ENCODE assay signal across 19 cellular contexts in genomic region chr9:96202971-96203780, GRCh38.
DNase-seq lines count a peak whose midpoint lies in the region; ATAC-seq and TF ChIP-seq lines count a peak whose summit lies in the region.
"Had no signal": no experiment of that assay in that cellular context is flagged by ENCODE, and none has a peak within 500 bp of the region (broad histone marks: within the 10 kb centered on the region; RNA-seq: fewer than 3 reads in every experiment).

No MANE protein-coding gene starts in this region.

- peaks cover 2 to 9% of the 10 kb centered on the region in 2 donors for H3K27me3 Mint-ChIP-seq in natural killer cell (ENCODE audit: low read depth in 2 of 2)
- peaks cover 5 to 11% of the 10 kb centered on the region in 2 donors for H3K27me3 Mint-ChIP-seq in natural killer cell treated with Interleukin-12 subunit alpha and Interleukin-12 subunit beta and Interleukin-15 and Interleukin-18, amount 100 ng/mL, for 72 hours
- H3K27me3 Mint-ChIP-seq in naive thymus-derived CD4-positive, alpha-beta T cell, result peaks cover 0 to 11% (median 4%) of the 10 kb centered on the region in 5 donors
- no peaks in the 10 kb centered on the region for H3K27me3 Mint-ChIP-seq in type B pancreatic cell

- no peaks in the 10 kb centered on the region for H3K9me3 ChIP-seq in hepatocyte (ENCODE audit: low read depth)
- no peaks in the 10 kb centered on the region for H3K9me3 ChIP-seq in naive thymus-derived CD4-positive, alpha-beta T cell (ENCODE audit: control insufficient read depth in 2 of 3, low read length in 3 of 3)
- H3K9me3 ChIP-seq: HAP-1 had no signal

- H3K4me2 ChIP-seq in hepatocyte, result no peak overlapping the region

- 93% methylated on average over 13 of the region's 13 CpGs for WGBS in hepatocyte (ENCODE audit: low lambda C conversion rate, missing lambda C conversion rate)

- no peak for DNase-seq in natural killer cell
- DNase-seq in natural killer cell treated with Interleukin-12 subunit alpha and Interleukin-12 subunit beta and Interleukin-15 and Interleukin-18, amount 100 ng/mL, for 72 hours (ENCODE audit: low spot score), result no peak
- peak; percentile 23 for DNase-seq in NCI-H524 treated with DMSO at 0.1 percent for 48 hours (lab: John Stamatoyannopoulos, UW)
- DNase-seq in hepatocyte (ENCODE audit: low spot score), result no peak
- DNase-seq in naive thymus-derived CD4-positive, alpha-beta T cell, result no peak
- DNase-seq in NCI-H187 (lab: John Stamatoyannopoulos, UW), result no peak
- no peak for DNase-seq in type B pancreatic cell (ENCODE audit: extremely low spot score, unreplicated experiment)
- DNase-seq: AML-193, COR-L47, DMS153, GF-D8, KG1, MV-4-11, NCI-H1417 treated with DMSO at 0.1 percent for 48 hours, NCI-H2029 treated with DMSO at 0.1 percent for 48 hours, NCI-H748 treated with DMSO at 0.1 percent for 48 hours, PC-3 had no signal

- peaks cover 18 to 19% of the 10 kb centered on the region in 2 donors for H3K4me1 Mint-ChIP-seq in natural killer cell
- peaks cover 7 to 17% of the 10 kb centered on the region in 2 donors for H3K4me1 Mint-ChIP-seq in natural killer cell treated with Interleukin-12 subunit alpha and Interleukin-12 subunit beta and Interleukin-15 and Interleukin-18, amount 100 ng/mL, for 72 hours (ENCODE audit: low read depth in 2 of 2)
- peaks cover 0 to 9% (median 0%) of the 10 kb centered on the region in 7 donors for H3K4me1 Mint-ChIP-seq in naive thymus-derived CD4-positive, alpha-beta T cell
- peaks cover 18% of the 10 kb centered on the region for H3K4me1 Mint-ChIP-seq in type B pancreatic cell (ENCODE audit: unreplicated experiment)

- H3K27ac Mint-ChIP-seq in natural killer cell (no peak overlapping the region), type B pancreatic cell (no peak overlapping the region)
- H3K27ac Mint-ChIP-seq in natural killer cell treated with Interleukin-12 subunit alpha and Interleukin-12 subunit beta and Interleukin-15 and Interleukin-18, amount 100 ng/mL, for 72 hours, result no peak overlapping the region
- H3K27ac Mint-ChIP-seq in naive thymus-derived CD4-positive, alpha-beta T cell, result no peak overlapping the region

- H3K79me2 ChIP-seq in hepatocyte, result no peaks in the 10 kb centered on the region

- CTCF ChIA-PET in naive thymus-derived CD4-positive, alpha-beta T cell (lab: Charles Lee), result no interaction called here

- no peak for TF ChIP-seq CTCF in natural killer cell (IDR thresholded peaks at IDR 0.05)
- TF ChIP-seq CTCF in hepatocyte (IDR thresholded peaks at IDR 0.05; ENCODE audit: poor library complexity), result no peak
- TF ChIP-seq CTCF in type B pancreatic cell (conservative IDR thresholded peaks at IDR 0.05), result no peak

- H3K36me3 Mint-ChIP-seq in natural killer cell (no peaks in the 10 kb centered on the region), type B pancreatic cell (no peaks in the 10 kb centered on the region)
- no peaks in the 10 kb centered on the region for H3K36me3 Mint-ChIP-seq in natural killer cell treated with Interleukin-12 subunit alpha and Interleukin-12 subunit beta and Interleukin-15 and Interleukin-18, amount 100 ng/mL, for 72 hours
- peaks cover 0 to 4% (median 0%) of the 10 kb centered on the region in 5 donors for H3K36me3 Mint-ChIP-seq in naive thymus-derived CD4-positive, alpha-beta T cell

- H3K27ac ChIP-seq in hepatocyte, result peak overlapping the region; percentile 59
- H3K27ac ChIP-seq in naive thymus-derived CD4-positive, alpha-beta T cell (ENCODE audit: low read depth, low read length), result no peak overlapping the region

- no peak overlapping the region for H2AFZ ChIP-seq in hepatocyte

- H3K9me3 Mint-ChIP-seq in natural killer cell (no peaks in the 10 kb centered on the region), type B pancreatic cell (no peaks in the 10 kb centered on the region)
- H3K9me3 Mint-ChIP-seq in natural killer cell treated with Interleukin-12 subunit alpha and Interleukin-12 subunit beta and Interleukin-15 and Interleukin-18, amount 100 ng/mL, for 72 hours, result no peaks in the 10 kb centered on the region
- peaks cover 0 to 4% (median 0%) of the 10 kb centered on the region in 11 donors for H3K9me3 Mint-ChIP-seq in naive thymus-derived CD4-positive, alpha-beta T cell

- no peaks in the 10 kb centered on the region for H3K9me2 ChIP-seq in hepatocyte (replicated peaks; ENCODE audit: insufficient read depth)

- peaks cover 4% of the 10 kb centered on the region for H3K4me1 ChIP-seq in hepatocyte (ENCODE audit: insufficient read depth)
- H3K4me1 ChIP-seq in naive thymus-derived CD4-positive, alpha-beta T cell (ENCODE audit: control insufficient read depth in 2 of 2, insufficient read depth in 2 of 2, low read length in 2 of 2), result peaks cover 0 to 15% of the 10 kb centered on the region in 2 donors
- H3K4me1 ChIP-seq: HAP-1 had no signal

- no peaks in the 10 kb centered on the region for H3K27me3 ChIP-seq in hepatocyte
- H3K27me3 ChIP-seq in naive thymus-derived CD4-positive, alpha-beta T cell (ENCODE audit: control insufficient read depth in 2 of 2, insufficient read depth in 2 of 2, low read length in 2 of 2), result no peaks in the 10 kb centered on the region

- H3K36me3 ChIP-seq in hepatocyte (replicated peaks; ENCODE audit: insufficient read depth, low read depth), result no peaks in the 10 kb centered on the region
- H3K36me3 ChIP-seq in naive thymus-derived CD4-positive, alpha-beta T cell (ENCODE audit: control insufficient read depth in 2 of 3, insufficient read depth in 3 of 3, low read length in 3 of 3), result no peaks in the 10 kb centered on the region
- H3K36me3 ChIP-seq: HAP-1 had no signal

- POLR2A ChIA-PET in naive thymus-derived CD4-positive, alpha-beta T cell (lab: Charles Lee), result no interaction called here

- no peak overlapping the region for H3K4me3 ChIP-seq in hepatocyte
- no peak overlapping the region for H3K4me3 ChIP-seq in naive thymus-derived CD4-positive, alpha-beta T cell (ENCODE audit: low read length)
- H3K4me3 ChIP-seq: GM12878, HAP-1 had no signal

- intact Hi-C loops in natural killer cell (cut with micrococcal nuclease), result loop anchor here (10.0 kb wide), 1 partner anchor 1418 kb away; no protein-coding TSS in a partner anchor
- intact Hi-C loops in naive thymus-derived CD4-positive, alpha-beta T cell (cut with micrococcal nuclease), result no loop called here

- H3K4me3 Mint-ChIP-seq in natural killer cell (peak overlapping the region; percentile 0), type B pancreatic cell (no peak overlapping the region)
- H3K4me3 Mint-ChIP-seq in natural killer cell treated with Interleukin-12 subunit alpha and Interleukin-12 subunit beta and Interleukin-15 and Interleukin-18, amount 100 ng/mL, for 72 hours, result no peak overlapping the region
- H3K4me3 Mint-ChIP-seq in naive thymus-derived CD4-positive, alpha-beta T cell, result peak overlapping the region in 1 of 10 donors; percentile 46

- H4K20me1 ChIP-seq in hepatocyte (ENCODE audit: insufficient read depth, poor library complexity, severe bottlenecking), result no peaks in the 10 kb centered on the region

- ATAC-seq in natural killer cell, result no peak
- ATAC-seq in natural killer cell treated with Interleukin-12 subunit alpha and Interleukin-12 subunit beta and Interleukin-15 and Interleukin-18, amount 100 ng/mL, for 72 hours, result no peak
- no peak for ATAC-seq in naive thymus-derived CD4-positive, alpha-beta T cell
- ATAC-seq: GM12878, PC-3 had no signal
